In genomic region chr1:53014791-53015507, GRCh38 we compare ENCODE assay signal across 8 cellular contexts. TPM values are rescaled to one million over a fixed set of nuclear protein-coding genes. Genes with fewer than 3 reads are reported as not detected.
A peak's percentile ranks its signal among the peaks of the same experiment; 100 is the strongest.
DNase-seq lines count a peak whose midpoint lies in the region; ATAC-seq, FAIRE-seq and TF ChIP-seq lines count a peak whose summit lies in the region.

No MANE protein-coding gene starts in this region.

- FAIRE-seq in K562 (lab: Jason Lieb, UNC) = peak; percentile 93

- TF ChIP-seq CTCF in GM13977 (IDR thresholded peaks at IDR 0.05; ENCODE audit: extremely low read depth, insufficient read depth, missing control alignments) (no peak), K562 (IDR thresholded peaks at IDR 0.05 in 2 of 3, conservative IDR thresholded peaks at IDR 0.05 in 1 of 3; ENCODE audit: insufficient read depth in 2 of 3, low read depth in 1 of 3, low read length in 3 of 3) (no peak)

- peak overlapping the region; percentile 93 for H2AFZ ChIP-seq in K562 (ENCODE audit: low read depth, low read length)

- DNase-seq in GM13977 (ENCODE audit: low spot score) (peak; percentile 80), NCI-H2081 (lab: John Stamatoyannopoulos, UW) (peak; percentile 78 to 96), T1000 (lab: John Stamatoyannopoulos, UW) (peak; percentile 45), K562 (ENCODE audit: extremely low read depth in 1 of 4, low spot score in 3 of 4) (peak; percentile 84 to 93 (median 86)), iPS DF 19.7 (ENCODE audit: low read depth, low spot score) (peak; percentile 87), sciatic nerve (ENCODE audit: low spot score) (peak; percentile 75)

- TF ChIP-seq POLR2A in K562 (conservative IDR thresholded peaks at IDR 0.05) = peak; percentile 74

- no peaks in the 10 kb centered on the region for H3K9me3 ChIP-seq in K562 (replicated peaks; ENCODE audit: control insufficient read depth, insufficient read depth, low read depth, low read length)

- peak overlapping the region; percentile 86 for H3K4me2 ChIP-seq in K562 (ENCODE audit: insufficient read depth, low read length)

- TSS peak; percentile 60 for BruUV-seq in K562 (replicated peaks; lab: Mats Ljungman, UMichigan)

- no peaks in the 10 kb centered on the region for H3K9me1 ChIP-seq in K562 (ENCODE audit: control insufficient read depth, insufficient read depth, low read length)

- CTCF ChIA-PET in K562 (lab: Yijun Ruan, JAX; ENCODE audit: low intra/inter-chr PET ratio) = no interaction called here

- 1% methylated on average over 9 of the region's 9 CpGs for WGBS in K562 (ENCODE audit: insufficient coverage, low coverage, missing lambda C conversion rate)

- TF ChIP-seq RAD21 in K562 (CRISPR knock-in tag; conservative IDR thresholded peaks at IDR 0.05 in 1 of 2, IDR thresholded peaks at IDR 0.05 in 1 of 2) = no peak

- intact Hi-C loops in K562 (cut with micrococcal nuclease) (no loop called here), sciatic nerve (cut with DNase I) (no loop called here)

- ATAC-seq in HG02973 (IDR thresholded peaks at IDR 0.05; ENCODE audit: unreplicated experiment) (peak; percentile 69), K562 (peak; percentile 95), sciatic nerve (peak; percentile 97), GM18520 (IDR thresholded peaks at IDR 0.05; ENCODE audit: unreplicated experiment) (no peak)

- peak overlapping the region; percentile 72 to 83 for H3K9ac ChIP-seq in K562 (ENCODE audit: insufficient read depth in 1 of 2, low read depth in 2 of 2, low read length in 2 of 2)

- H3K36me3 ChIP-seq in K562 (ENCODE audit: control insufficient read depth, insufficient read depth, low read length) = no peaks in the 10 kb centered on the region

- no peak for TF ChIP-seq EP300 in K562 (IDR thresholded peaks at IDR 0.05; ENCODE audit: low read length)

- in situ Hi-C loops in GM13977 (cut with MboI; ENCODE audit: low pct_unique_long_range_greater_than_20kb, low sequenced_read_pairs, unreplicated experiment) (no loop called here), K562 (cut with MboI) (no loop called here)

- POLR2A ChIA-PET in K562 (lab: Yijun Ruan, JAX) = interaction anchor here (0.6 to 1.7 kb wide), 7 partner anchors 11 to 152 kb away, joined by 3 to 5 read pairs (median 3); no protein-coding TSS in a partner anchor

- peaks cover 22% of the 10 kb centered on the region for H3K79me2 ChIP-seq in K562 (ENCODE audit: control insufficient read depth, insufficient read depth, low read length)

- H3K4me1 ChIP-seq in K562 (replicated peaks in 1 of 2; ENCODE audit: control insufficient read depth in 2 of 2, insufficient read depth in 2 of 2, low read length in 2 of 2) = peaks cover 0 to 10% of the 10 kb centered on the region in 2 experiments; a peak in 3 of 5 replicates

- H3K27me3 ChIP-seq in K562 (ENCODE audit: control insufficient read depth in 2 of 2, insufficient read depth in 2 of 2, low read length in 2 of 2) = no peaks in the 10 kb centered on the region

- peak overlapping the region; percentile 47 for H3K27ac ChIP-seq in K562 (ENCODE audit: extremely low read depth, low read depth, low read length)

- H3K4me3 ChIP-seq in K562 = peak overlapping the region; percentile 53

- no peaks in the 10 kb centered on the region for H4K20me1 ChIP-seq in K562 (replicated peaks; ENCODE audit: control insufficient read depth, insufficient read depth, low read length)

TF ChIP-seq in K562, 482 proteins besides CTCF, POLR2A, EP300 and RAD21 (continues in another document):
- no peak for TF ChIP-seq ZNF408 (CRISPR knock-in tag; IDR thresholded peaks at IDR 0.05; ENCODE audit: low read depth)
- no peak for TF ChIP-seq ZNF121 (CRISPR knock-in tag; conservative IDR thresholded peaks at IDR 0.05)
- peak; percentile 71 for TF ChIP-seq ZFP36 (IDR thresholded peaks at IDR 0.05; ENCODE audit: low read depth, low read length, partially characterized antibody)
- peak; percentile 51 for TF ChIP-seq NCOA4 (IDR thresholded peaks at IDR 0.05; ENCODE audit: partially characterized antibody)
- TF ChIP-seq LCOR (CRISPR knock-in tag; IDR thresholded peaks at IDR 0.05) = peak; percentile 89
- 0 out of 2 replicates have a peak, but pooled peaks have one; percentile 37 for TF ChIP-seq ZFX (CRISPR knock-in tag; IDR thresholded peaks at IDR 0.05)
- 0 out of 4 replicates have a peak, but pooled peaks of 1 of the 2 experiments have one; percentile 16 for TF ChIP-seq TBL1XR1 (IDR thresholded peaks at IDR 0.05; ENCODE audit: low read length in 2 of 2)
- TF ChIP-seq E2F3 (CRISPR knock-in tag; IDR thresholded peaks at IDR 0.05) = no peak
- TF ChIP-seq PHF21A (IDR thresholded peaks at IDR 0.05; ENCODE audit: borderline replicate concordance, low read depth) = peak; percentile 45; the same call in 1 of the 2 replicates
- peak; percentile 66; the same call in 1 of the 2 replicates for TF ChIP-seq RB1 (IDR thresholded peaks at IDR 0.05; ENCODE audit: low read depth)
- TF ChIP-seq NR2C2 (CRISPR knock-in tag; IDR thresholded peaks at IDR 0.05) = no peak
- TF ChIP-seq NR2C2 (tag; IDR thresholded peaks at IDR 0.05) = peak; percentile 95
- TF ChIP-seq ZBTB33 (CRISPR knock-in tag; IDR thresholded peaks at IDR 0.05) = peak; percentile 31; the same call in 1 of the 2 replicates
- TF ChIP-seq ASH1L (IDR thresholded peaks at IDR 0.05; ENCODE audit: borderline replicate concordance, low read depth, partially characterized antibody) = peak; percentile 36
- TF ChIP-seq SREBF1 (IDR thresholded peaks at IDR 0.05; ENCODE audit: borderline replicate concordance, low read depth, low read length) = 0 out of 2 replicates have a peak, but pooled peaks have one; percentile 47
- TF ChIP-seq SP1 (CRISPR knock-in tag; IDR thresholded peaks at IDR 0.05) = no peak

RNA-seq across cellular contexts. Expression of gene PODN, which starts 47.1 kb away (rescaled TPM):
- total RNA-seq in K562 (2011; cell fraction: chromatin; rRNA removed; ENCODE audit: low replicate concordance) = not detected in 2 replicates
- not detected in 2 replicates for total RNA-seq in K562 (2011; cell fraction: nucleolus; rRNA removed)
- total RNA-seq in K562 (2011; cell fraction: nucleoplasm; rRNA removed) = not detected in 2 replicates
- not detected in 2 replicates for total RNA-seq in K562 (2014; rRNA removed)
- not detected in 2 replicates for total RNA-seq in K562 (2014; rRNA removed; fragmentation: Illumina TruSeq; extraction: Trizol)
- not detected in 2 replicates for total RNA-seq in K562 (2015; rRNA removed; fragmentation: Illumina TruSeq; extraction: Trizol)
- total RNA-seq in K562 (2021) = 0.09 TPM in 1 of 2 replicates, not detected in the other
- not detected in 2 replicates for polyA plus RNA-seq in K562 (2011; rRNA removed)
- polyA plus RNA-seq in K562 (2011; cell fraction: cytosol; rRNA removed) = not detected in 2 replicates
- polyA plus RNA-seq in K562 (2011; cell fraction: nucleus; rRNA removed) = not detected in 2 replicates
- not detected in 2 replicates for polyA plus RNA-seq in K562 (2012)
- polyA plus RNA-seq in K562 (2014; fragmentation: Illumina TruSeq; extraction: Trizol) = not detected in 2 replicates
- polyA plus RNA-seq in K562 (2014; fragmentation: Nextera tagmentation; extraction: Ambion mirVana) = not detected
- polyA plus RNA-seq in K562 (2014; rRNA removed) = not detected in 2 replicates
- polyA minus RNA-seq in K562 (2011; rRNA and poly(A)+ RNA removed) = not detected in 2 replicates
- not detected in 2 replicates for polyA minus RNA-seq in K562 (2011; cell fraction: cytosol; rRNA and poly(A)+ RNA removed)
- polyA minus RNA-seq in K562 (2011; cell fraction: nucleus; rRNA and poly(A)+ RNA removed) = not detected in 2 replicates
- 222 TPM for total RNA-seq in sciatic nerve

Comparison
In these comparisons a context has a peak if more than half of its experiments do, and no peak if none do; other contexts are left out.
1. RNA of gene PODN, which starts 47.1 kb away (total RNA-seq): 222 TPM in sciatic nerve (single experiment); 0.09 TPM in K562; every median in the first group is over 100 times any median in the second.
2. Peak in every context shown above with its lines, with median percentiles within 50 percentile points of each other: DNase-seq.